25 cellular contexts compared by ENCODE assay signal in genomic region chr5:28958581-28958980, GRCh38.
"Had no signal": no experiment of that assay in that cellular context is flagged by ENCODE, and none has a peak within 500 bp of the region (broad histone marks: within the 10 kb centered on the region; RNA-seq: fewer than 3 reads in every experiment).

No MANE protein-coding gene starts in this region.

- ATAC-seq: HepG2, Panc1, T-cell had no signal

- H3K27ac ChIP-seq: HL-60 had no signal

- H3K4me3 ChIP-seq: MG63 had no signal

- FAIRE-seq: HepG2 had no signal

- H3K9me3 ChIP-seq: MG63, SK-N-SH had no signal

- H3K27me3 ChIP-seq: MG63 had no signal

- DNase-seq: IMR-90, Karpas-422, KG1, MG63, NCI-H1092, NCI-H1105 treated with DMSO at 0.1 percent for 48 hours, NCI-H1417 treated with DMSO at 0.1 percent for 48 hours, NCI-H146, NCI-H1694 treated with DMSO at 0.1 percent for 48 hours, NCI-H1930, NCI-H2081, NCI-H2107, NCI-H2227 treated with DMSO at 0.1 percent for 48 hours, NCI-H446, NCI-H510A, NCI-H524 treated with DMSO at 0.1 percent for 48 hours, NCI-H69, NCI-H774, SHP77, SK-N-SH, SW 1271, T-cell had no signal

- H3K36me3 ChIP-seq: MG63 had no signal
